ENCODE assay signal across 8 cellular contexts in genomic region chr19:2049741-2050348, GRCh38. TPM values are rescaled to one million over a fixed set of nuclear protein-coding genes. Genes with fewer than 3 reads are reported as not detected.
DNase-seq lines count a peak whose midpoint lies in the region; ATAC-seq, FAIRE-seq and TF ChIP-seq lines count a peak whose summit lies in the region.

No MANE protein-coding gene starts in this region.

- H3K27ac ChIP-seq in upper lobe of left lung, result peak overlapping the region; percentile 95 to 100 (median 98)

- peak overlapping the region; percentile 59 to 90 for H3K27ac Mint-ChIP-seq in natural killer cell treated with Interleukin-12 subunit alpha and Interleukin-12 subunit beta and Interleukin-15 and Interleukin-18, amount 100 ng/mL, for 72 hours

- TF ChIP-seq CTCF in foreskin fibroblast (IDR thresholded peaks at IDR 0.05; ENCODE audit: low read depth, low read length) (no peak), upper lobe of left lung (IDR thresholded peaks at IDR 0.05) (peak in 1 of 6 experiments; percentile 6)

- H3K4me1 Mint-ChIP-seq in natural killer cell treated with Interleukin-12 subunit alpha and Interleukin-12 subunit beta and Interleukin-15 and Interleukin-18, amount 100 ng/mL, for 72 hours (ENCODE audit: low read depth in 2 of 2), result peaks cover 11 to 25% of the 10 kb centered on the region in 2 donors

- peak; percentile 31 for FAIRE-seq in G401.6 (lab: Jason Lieb, UNC)

- peaks cover 75 to 81% (median 79%) of the 10 kb centered on the region in 4 donors for H3K4me1 ChIP-seq in upper lobe of left lung

- ATAC-seq in HG03039 (IDR thresholded peaks at IDR 0.05; ENCODE audit: unreplicated experiment) (peak; percentile 3), upper lobe of left lung (ENCODE audit: low FRiP score in 2 of 2) (peak; percentile 70 to 90)
- peak; percentile 45 to 50 for ATAC-seq in natural killer cell treated with Interleukin-12 subunit alpha and Interleukin-12 subunit beta and Interleukin-15 and Interleukin-18, amount 100 ng/mL, for 72 hours

- H3K9me3 ChIP-seq in upper lobe of left lung, result no peaks in the 10 kb centered on the region

- peak overlapping the region; percentile 85 for H3K4me3 Mint-ChIP-seq in natural killer cell treated with Interleukin-12 subunit alpha and Interleukin-12 subunit beta and Interleukin-15 and Interleukin-18, amount 100 ng/mL, for 72 hours

- H3K27me3 ChIP-seq in upper lobe of left lung, result no peaks in the 10 kb centered on the region

- peak in 1 of 4 donors; percentile 59 for TF ChIP-seq EP300 in upper lobe of left lung (IDR thresholded peaks at IDR 0.05)

- H3K4me3 ChIP-seq in foreskin fibroblast (ENCODE audit: low read depth in 1 of 2, low read length in 2 of 2) (peak overlapping the region; percentile 75 to 87), upper lobe of left lung (peak overlapping the region; percentile 95 to 100 (median 100))

- peaks cover 7 to 47% (median 29%) of the 10 kb centered on the region in 4 donors for H3K36me3 ChIP-seq in upper lobe of left lung

- H3K27me3 Mint-ChIP-seq in natural killer cell treated with Interleukin-12 subunit alpha and Interleukin-12 subunit beta and Interleukin-15 and Interleukin-18, amount 100 ng/mL, for 72 hours, result no peaks in the 10 kb centered on the region

- no peaks in the 10 kb centered on the region for H3K9me3 Mint-ChIP-seq in natural killer cell treated with Interleukin-12 subunit alpha and Interleukin-12 subunit beta and Interleukin-15 and Interleukin-18, amount 100 ng/mL, for 72 hours

- peak in 3 of 4 donors; percentile 71 to 91 (median 78) for TF ChIP-seq POLR2A in upper lobe of left lung (IDR thresholded peaks at IDR 0.05)

- DNase-seq in OCI-M2 (lab: John Stamatoyannopoulos, UW; ENCODE audit: unreplicated experiment) (peak; percentile 21), foreskin fibroblast (peak; percentile 50 to 75), upper lobe of left lung (peak; percentile 94 to 97), T1000 (lab: John Stamatoyannopoulos, UW) (no peak)
- peak; percentile 86 for DNase-seq in activated effector memory CD4-positive, alpha-beta T cell treated with anti-CD3 and anti-CD28 coated beads, Interleukin-2, amount 50 U/mL, for 16 hours
- peak; percentile 86 for DNase-seq in natural killer cell treated with Interleukin-12 subunit alpha and Interleukin-12 subunit beta and Interleukin-15 and Interleukin-18, amount 100 ng/mL, for 72 hours (ENCODE audit: low spot score)

- no peaks in the 10 kb centered on the region for H3K36me3 Mint-ChIP-seq in natural killer cell treated with Interleukin-12 subunit alpha and Interleukin-12 subunit beta and Interleukin-15 and Interleukin-18, amount 100 ng/mL, for 72 hours

- 0 to 1% methylated on average over 9 to 13 of the region's 16 CpGs for WGBS in upper lobe of left lung, 2 donors

RNA-seq across cellular contexts. Expression of gene MKNK2, which starts 1.2 kb away (rescaled TPM):
- total RNA-seq in natural killer cell treated with Interleukin-12 subunit alpha and Interleukin-12 subunit beta and Interleukin-15 and Interleukin-18, amount 100 ng/mL, for 72 hours, result 100 to 1,000 TPM; 303 to 308 TPM
- total RNA-seq in upper lobe of left lung, result 100 to 1,000 TPM; 200 to 397 (median 264) TPM

RNA-seq across cellular contexts. Expression of gene BTBD2, which starts 34.3 kb away (rescaled TPM):
- 10 to 100 TPM; 19.9 to 23.0 TPM for total RNA-seq in natural killer cell treated with Interleukin-12 subunit alpha and Interleukin-12 subunit beta and Interleukin-15 and Interleukin-18, amount 100 ng/mL, for 72 hours
- 10 to 100 TPM; 49.0 to 87.3 (median 69.8) TPM for total RNA-seq in upper lobe of left lung

RNA-seq across cellular contexts. Expression of gene MOB3A, which starts 46.3 kb away (rescaled TPM):
- total RNA-seq in natural killer cell treated with Interleukin-12 subunit alpha and Interleukin-12 subunit beta and Interleukin-15 and Interleukin-18, amount 100 ng/mL, for 72 hours, result 100 to 1,000 TPM; 180 to 212 TPM
- 100 to 1,000 TPM in 1 of 6 donors, 10 to 100 TPM in 5; 35.4 to 107 (median 60.7) TPM for total RNA-seq in upper lobe of left lung

RNA-seq across cellular contexts. Expression of gene IZUMO4, which starts 46.9 kb away (rescaled TPM):
- 1 to 10 TPM; 5.7 to 5.9 TPM for total RNA-seq in natural killer cell treated with Interleukin-12 subunit alpha and Interleukin-12 subunit beta and Interleukin-15 and Interleukin-18, amount 100 ng/mL, for 72 hours
- total RNA-seq in upper lobe of left lung, result 10 to 100 TPM in 2 of 6 donors, 1 to 10 TPM in 3, under 1 TPM in 1; 0.59 to 61.8 (median 6.4) TPM

Comparison
In these comparisons a context has a peak if more than half of its experiments do, and no peak if none do; other contexts are left out.
1. ATAC-seq: peak in every context shown above with its lines; median percentile 80 in upper lobe of left lung; 48 in natural killer cell treated with Interleukin-12 subunit alpha and Interleukin-12 subunit beta and Interleukin-15 and Interleukin-18, amount 100 ng/mL, for 72 hours; 3 in HG03039.